Comparison of ENCODE assay signal across 1 cellular context in genomic region chr15:41589018-41589417, GRCh38. TPM values are rescaled to one million over a fixed set of nuclear protein-coding genes. Genes with fewer than 3 reads are reported as not detected.
"Had no signal": no experiment of that assay in that cellular context is flagged by ENCODE, and none has a peak within 500 bp of the region (broad histone marks: within the 10 kb centered on the region; RNA-seq: fewer than 3 reads in every experiment).

No MANE protein-coding gene starts in this region.

RNA-seq across cellular contexts. Expression of gene TYRO3, which starts 30.0 kb away (rescaled TPM):
- polyA plus RNA-seq: naive thymus-derived CD8-positive, alpha-beta T cell had no signal
